Comparison of ENCODE assay signal across 1 cellular context in the genomic region with DNA sequence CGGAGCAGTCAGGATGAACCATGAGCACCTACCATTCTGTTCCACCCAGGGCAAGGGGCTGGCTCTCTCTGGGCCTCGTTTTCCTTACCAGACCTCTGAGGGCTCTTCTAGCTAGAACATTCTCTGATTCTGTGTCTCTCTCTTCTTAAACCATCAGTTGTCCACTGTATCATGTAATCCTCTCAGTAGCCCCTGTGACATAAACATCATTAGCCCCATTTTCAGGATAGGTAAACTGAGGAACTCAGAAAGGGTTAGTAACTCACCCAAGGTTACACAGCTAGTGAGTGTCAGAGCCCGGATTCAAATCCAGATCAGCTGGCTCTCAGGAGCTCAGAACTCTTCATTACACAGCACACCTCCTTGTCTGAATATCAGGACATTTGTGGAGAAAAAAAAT.
TF ChIP-seq lines count a peak whose summit lies in the region.

No MANE protein-coding gene starts in this region.

TF ChIP-seq in K562, 482 proteins besides CTCF, POLR2A, EP300 and RAD21 (continued from another document):
- TF ChIP-seq, protein P1, sequence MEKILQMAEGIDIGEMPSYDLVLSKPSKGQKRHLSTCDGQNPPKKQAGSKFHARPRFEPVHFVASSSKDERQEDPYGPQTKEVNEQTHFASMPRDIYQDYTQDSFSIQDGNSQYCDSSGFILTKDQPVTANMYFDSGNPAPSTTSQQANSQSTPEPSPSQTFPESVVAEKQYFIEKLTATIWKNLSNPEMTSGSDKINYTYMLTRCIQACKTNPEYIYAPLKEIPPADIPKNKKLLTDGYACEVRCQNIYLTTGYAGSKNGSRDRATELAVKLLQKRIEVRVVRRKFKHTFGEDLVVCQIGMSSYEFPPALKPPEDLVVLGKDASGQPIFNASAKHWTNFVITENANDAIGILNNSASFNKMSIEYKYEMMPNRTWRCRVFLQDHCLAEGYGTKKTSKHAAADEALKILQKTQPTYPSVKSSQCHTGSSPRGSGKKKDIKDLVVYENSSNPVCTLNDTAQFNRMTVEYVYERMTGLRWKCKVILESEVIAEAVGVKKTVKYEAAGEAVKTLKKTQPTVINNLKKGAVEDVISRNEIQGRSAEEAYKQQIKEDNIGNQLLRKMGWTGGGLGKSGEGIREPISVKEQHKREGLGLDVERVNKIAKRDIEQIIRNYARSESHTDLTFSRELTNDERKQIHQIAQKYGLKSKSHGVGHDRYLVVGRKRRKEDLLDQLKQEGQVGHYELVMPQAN (IDR thresholded peaks at IDR 0.05; ENCODE audit: borderline replicate concordance) = no peak
